ENCODE assay signal across 30 cellular contexts in the genomic region with DNA sequence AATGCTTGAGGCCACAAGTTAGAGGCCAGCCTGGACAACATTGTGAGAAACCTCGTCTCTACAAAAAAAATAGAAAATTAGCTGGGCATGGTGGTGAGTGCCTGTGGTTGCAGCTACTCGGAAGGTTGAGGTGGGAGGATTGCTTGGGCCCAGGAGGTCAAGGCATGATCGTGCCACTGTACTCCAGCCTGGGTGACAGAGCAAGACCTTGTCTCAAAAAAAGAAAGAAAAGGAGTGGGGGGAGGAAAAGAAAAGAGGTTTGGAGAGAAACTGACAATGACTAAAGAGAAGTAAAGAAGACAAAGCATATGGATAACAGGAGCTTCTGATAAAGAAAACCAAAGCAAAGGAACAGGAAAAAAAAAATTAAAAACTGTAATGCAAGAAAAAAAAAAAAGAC. TPM values are rescaled to one million over a fixed set of nuclear protein-coding genes. Genes with fewer than 3 reads are reported as not detected.
DNase-seq lines count a peak whose midpoint lies in the region; ATAC-seq, FAIRE-seq and TF ChIP-seq lines count a peak whose summit lies in the region.
"Had no signal": no experiment of that assay in that cellular context is flagged by ENCODE, and none has a peak within 500 bp of the region (broad histone marks: within the 10 kb centered on the region; RNA-seq: fewer than 3 reads in every experiment).

No MANE protein-coding gene starts in this region.

- no peak overlapping the region for H2AFZ ChIP-seq in smooth muscle cell (ENCODE audit: low read depth)

- ATAC-seq in HG03039 (IDR thresholded peaks at IDR 0.05; ENCODE audit: unreplicated experiment) = no peak
- no peak for ATAC-seq in GM18868 (IDR thresholded peaks at IDR 0.05; ENCODE audit: unreplicated experiment)
- ATAC-seq: esophagus mucosa, foreskin keratinocyte, heart right ventricle, mucosa of descending colon had no signal

- peak overlapping the region; percentile 24 for H3K27ac Mint-ChIP-seq in endodermal cell
- H3K27ac Mint-ChIP-seq: activated CD4-positive, alpha-beta T cell treated with anti-CD3 and anti-CD28 coated beads, Interleukin-2, amount 10 ng/mL, durations not matched to agents 24 days and 14 days; activated T-cell treated with anti-CD3 and anti-CD28 coated beads, Interleukin-2, amount 50 U/mL, for 24 hours had no signal

- H3K4me1 Mint-ChIP-seq in endodermal cell = peaks cover 14% of the 10 kb centered on the region
- H3K4me1 Mint-ChIP-seq: activated CD4-positive, alpha-beta T cell treated with anti-CD3 and anti-CD28 coated beads, Interleukin-2, amount 10 ng/mL, durations not matched to agents 24 days and 14 days had no signal

- no peak overlapping the region for H3K4me2 ChIP-seq in smooth muscle cell

- FAIRE-seq in RCC 7860 (lab: Jason Lieb, UNC) = peak; percentile 66
- FAIRE-seq: colon, pancreas had no signal

- H3K9ac ChIP-seq in endodermal cell (ENCODE audit: extremely low read depth, low read length, poor library complexity, severe bottlenecking) = no peak overlapping the region
- no peak overlapping the region for H3K9ac ChIP-seq in smooth muscle cell (ENCODE audit: low read depth)

- H4K20me1 ChIP-seq in smooth muscle cell (ENCODE audit: low read depth) = peaks cover 39% of the 10 kb centered on the region

- H3K4me3 ChIP-seq in HEK293 (ENCODE audit: low read depth, low read length) (no peak overlapping the region), endodermal cell (ENCODE audit: low read length) (no peak overlapping the region), smooth muscle cell (no peak overlapping the region)
- H3K4me3 ChIP-seq: heart right ventricle, mucosa of descending colon, pancreas, upper lobe of left lung had no signal

- DNase-seq in RCC 7860 (ENCODE audit: low spot score) (peak; percentile 41), endodermal cell (no peak), smooth muscle cell (lab: John Stamatoyannopoulos, UW; ENCODE audit: unreplicated experiment) (no peak)
- DNase-seq in stimulated activated CD8-positive, alpha-beta memory T cell treated with anti-CD3 and anti-CD28 coated beads, Interleukin-4, amount 100 ng/mL, for 48 hours = no peak
- DNase-seq: activated CD4-positive, alpha-beta T cell treated with anti-CD3 and anti-CD28 coated beads, Interleukin-2, amount 10 ng/mL, durations not matched to agents 24 days and 14 days; activated naive CD4-positive, alpha-beta T cell; activated T-cell treated with anti-CD3 and anti-CD28 coated beads, Interleukin-2, amount 50 U/mL, for 24 hours; C1 segment of cervical spinal cord; DMS79 treated with DMSO at 0.1 percent for 48 hours; effector CD8-positive, alpha-beta T cell; foreskin keratinocyte; GF-D8; heart right ventricle; mucosa of descending colon; NCI-H1436; NCI-H2081 treated with DMSO at 0.1 percent for 48 hours; NCI-H226; NCI-H69; pancreas; retina; RPMI8226; stimulated activated CD4-positive, alpha-beta T cell treated with anti-CD3 and anti-CD28 coated beads, Interleukin-2, amount 100 ng/mL, for 24 hours; upper lobe of left lung had no signal

- H3K4me1 ChIP-seq in HEK293 (ENCODE audit: control insufficient read depth, insufficient read depth, low read length) (no peaks in the 10 kb centered on the region), endodermal cell (ENCODE audit: control insufficient read depth, insufficient read depth, low read length) (peaks cover 5% of the 10 kb centered on the region), smooth muscle cell (ENCODE audit: low read depth) (peaks cover 6% of the 10 kb centered on the region)
- H3K4me1 ChIP-seq: foreskin keratinocyte had no signal

- H3K27ac ChIP-seq in HEK293 (ENCODE audit: extremely low read depth, low read depth, low read length) = no peak overlapping the region
- no peak overlapping the region for H3K27ac ChIP-seq in endodermal cell (ENCODE audit: low read depth, low read length)
- H3K27ac ChIP-seq in smooth muscle cell (ENCODE audit: low read depth) = peak overlapping the region; percentile 27
- H3K27ac ChIP-seq: foreskin keratinocyte, heart right ventricle, upper lobe of left lung, VCaP had no signal

- peaks cover 92% of the 10 kb centered on the region for H3K79me2 ChIP-seq in smooth muscle cell (ENCODE audit: low read depth)

- WGBS in endodermal cell (ENCODE audit: insufficient coverage in 1 of 2, insufficient read length in 1 of 2), 2 experiments = 71 to 90% methylated on average over 2 to 3 of the region's 3 CpGs
- WGBS in smooth muscle cell (ENCODE audit: low lambda C conversion rate) = 77% methylated on average over 3 of the region's 3 CpGs

- H3F3A ChIP-seq in smooth muscle cell (ENCODE audit: low read depth) = peaks cover 19% of the 10 kb centered on the region

- peaks cover 14% of the 10 kb centered on the region for H3K36me3 Mint-ChIP-seq in endodermal cell (ENCODE audit: low read depth)

- POLR2A ChIA-PET in HEK293 (lab: Yijun Ruan, JAX) = no interaction called here

- no peak for TF ChIP-seq CTCF in HEK293 (tag by site-specific recombination; IDR thresholded peaks at IDR 0.05)
- no peak for TF ChIP-seq CTCF in endodermal cell (conservative IDR thresholded peaks at IDR 0.05)
- no peak for TF ChIP-seq CTCF in smooth muscle cell (IDR thresholded peaks at IDR 0.05; ENCODE audit: borderline replicate concordance, insufficient read depth, poor library complexity, severe bottlenecking)

- no peaks in the 10 kb centered on the region for H3K27me3 ChIP-seq in endodermal cell (ENCODE audit: control insufficient read depth, insufficient read depth, low read length, poor library complexity, severe bottlenecking)
- H3K27me3 ChIP-seq in smooth muscle cell (ENCODE audit: low read depth) = no peaks in the 10 kb centered on the region
- H3K27me3 ChIP-seq: foreskin keratinocyte, heart right ventricle, pancreas, upper lobe of left lung had no signal

- peaks cover 0 to 15% of the 10 kb centered on the region in 2 experiments; a peak in 2 of 3 replicates for H3K36me3 ChIP-seq in HEK293 (ENCODE audit: control insufficient read depth in 2 of 2, insufficient read depth in 1 of 2, low read length in 2 of 2)
- H3K36me3 ChIP-seq in endodermal cell (ENCODE audit: control insufficient read depth, insufficient read depth, low read length) = peaks cover 27% of the 10 kb centered on the region
- peaks cover 4% of the 10 kb centered on the region for H3K36me3 ChIP-seq in smooth muscle cell (ENCODE audit: low read depth)
- H3K36me3 ChIP-seq: pancreas had no signal

- H3K9me3 ChIP-seq in HEK293 (ENCODE audit: control insufficient read depth, insufficient read depth, low read depth, low read length) (no peaks in the 10 kb centered on the region), endodermal cell (ENCODE audit: control insufficient read depth, low read length) (no peaks in the 10 kb centered on the region), smooth muscle cell (replicated peaks; ENCODE audit: low read depth) (no peaks in the 10 kb centered on the region)
- H3K9me3 ChIP-seq: heart right ventricle, mucosa of descending colon, pancreas, upper lobe of left lung had no signal

- H3K4me3 Mint-ChIP-seq in endodermal cell = no peak overlapping the region
- H3K4me3 Mint-ChIP-seq: activated CD4-positive, alpha-beta T cell treated with anti-CD3 and anti-CD28 coated beads, Interleukin-2, amount 10 ng/mL, durations not matched to agents 24 days and 14 days; activated T-cell treated with anti-CD3 and anti-CD28 coated beads, Interleukin-2, amount 50 U/mL, for 24 hours; nephron had no signal

- no peaks in the 10 kb centered on the region for H3K9me3 Mint-ChIP-seq in endodermal cell
- H3K9me3 Mint-ChIP-seq: activated CD4-positive, alpha-beta T cell treated with anti-CD3 and anti-CD28 coated beads, Interleukin-2, amount 10 ng/mL, durations not matched to agents 24 days and 14 days; activated T-cell treated with anti-CD3 and anti-CD28 coated beads, Interleukin-2, amount 50 U/mL, for 24 hours; nephron had no signal

- CTCF ChIA-PET in HEK293 (lab: Yijun Ruan, JAX) = interaction anchor here (16.2 kb wide), 1 partner anchor 131 kb away, joined by 254 read pairs; no protein-coding TSS in a partner anchor

- no peaks in the 10 kb centered on the region for H3K27me3 Mint-ChIP-seq in endodermal cell (ENCODE audit: insufficient read depth)
- H3K27me3 Mint-ChIP-seq: activated CD4-positive, alpha-beta T cell treated with anti-CD3 and anti-CD28 coated beads, Interleukin-2, amount 10 ng/mL, durations not matched to agents 24 days and 14 days; activated T-cell treated with anti-CD3 and anti-CD28 coated beads, Interleukin-2, amount 50 U/mL, for 24 hours had no signal

TF ChIP-seq in HEK293, 187 proteins besides CTCF, POLR2A, EP300 and RAD21:
- TF ChIP-seq GLIS2 (tag by site-specific recombination; IDR thresholded peaks at IDR 0.05) = no peak
- TF ChIP-seq ZNF133 (tag by site-specific recombination; IDR thresholded peaks at IDR 0.05) = peak; percentile 93

RNA-seq across cellular contexts. Expression of gene SELPLG, which starts 37.4 kb away (rescaled TPM):
- total RNA-seq in endodermal cell (under 1 TPM in 1 of 2 donors, not detected in 1; 0.13 TPM), smooth muscle cell (1.3 and 2.0 TPM in 2 replicates)
- 0.18 TPM for polyA plus RNA-seq in endodermal cell (2013, experiment 1 of 2)
- 0.46 TPM for polyA plus RNA-seq in endodermal cell (2013, experiment 2 of 2)
- 0.09 and 1.6 TPM in 2 replicates for polyA plus RNA-seq in smooth muscle cell
